ENCODE assay signal across 8 cellular contexts in the genomic region with DNA sequence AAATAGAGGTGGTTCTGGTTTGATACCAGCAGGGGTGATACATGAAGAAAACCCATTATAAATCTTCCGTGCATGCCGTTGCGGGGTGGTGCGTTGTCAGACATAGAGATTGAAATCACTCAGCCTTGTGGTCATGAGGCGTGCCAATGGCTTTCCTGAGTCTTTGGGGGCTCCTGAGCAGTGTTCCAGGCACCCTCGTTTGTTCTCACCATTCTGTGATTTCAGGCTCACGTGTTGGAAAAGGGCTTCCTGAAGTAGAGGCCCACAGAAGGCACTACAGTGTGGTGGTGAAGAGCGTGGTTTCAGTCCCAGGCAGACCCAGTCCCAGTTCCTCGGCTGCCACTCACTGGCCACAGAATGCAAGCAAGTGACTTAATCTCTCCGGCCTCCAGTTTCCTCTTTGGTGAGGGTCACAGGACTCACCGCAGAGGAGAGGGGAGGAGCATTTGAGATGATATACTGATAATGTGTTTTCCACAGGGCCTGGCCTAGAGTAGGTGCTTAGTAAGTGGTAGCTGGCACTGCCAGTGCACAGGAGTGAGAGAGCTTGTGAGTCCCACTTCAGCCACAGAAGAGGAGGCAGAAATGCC. TPM values are rescaled to one million over a fixed set of nuclear protein-coding genes. Genes with fewer than 3 reads are reported as not detected.
A peak's percentile ranks its signal among the peaks of the same experiment; 100 is the strongest.
DNase-seq lines count a peak whose midpoint lies in the region; ATAC-seq and TF ChIP-seq lines count a peak whose summit lies in the region.

No MANE protein-coding gene starts in this region.

- no peaks in the 10 kb centered on the region for H3K27me3 Mint-ChIP-seq in activated B cell treated with CpG ODN at 0.5 μM for 24 hours
- peaks cover 7% of the 10 kb centered on the region for H3K27me3 Mint-ChIP-seq in neural progenitor cell (ENCODE audit: insufficient read depth, low read depth)

- intact Hi-C loops in activated B cell treated with CpG ODN at 0.5 μM for 24 hours (cut with micrococcal nuclease), result loop anchor here (1.0 kb wide), 7 partner anchors 8 to 199 kb away; partner anchors contain the start of gene GLRX

- no peak for TF ChIP-seq CTCF in activated B cell treated with CpG ODN at 0.5 μM for 24 hours (IDR thresholded peaks at IDR 0.05)
- no peak for TF ChIP-seq CTCF in neural progenitor cell (IDR thresholded peaks at IDR 0.05)

- POLR2A ChIA-PET in activated B cell treated with CpG ODN at 0.5 μM for 24 hours (lab: Charles Lee), result interaction anchor here (0.7 to 2.3 kb wide), 9 partner anchors 8 to 196 kb away, joined by 3 to 11 read pairs (median 5); partner anchors contain the start of genes GLRX and RFESD
- POLR2A ChIA-PET in HEK293T (lab: Yijun Ruan, JAX), result interaction anchor here (0.9 to 1.6 kb wide), 3 partner anchors 8 to 196 kb away, joined by 4 to 9 read pairs (median 4); partner anchors contain the start of gene RFESD

- peaks cover 12% of the 10 kb centered on the region for H3K4me1 ChIP-seq in effector memory CD4-positive, alpha-beta T cell (ENCODE audit: control insufficient read depth, insufficient read depth, low read length, poor library complexity, severe bottlenecking)
- H3K4me1 ChIP-seq in neural progenitor cell, result no peaks in the 10 kb centered on the region

- no peaks in the 10 kb centered on the region for H3F3A ChIP-seq in neural progenitor cell (ENCODE audit: low read depth)

- no peak overlapping the region for H3K9ac ChIP-seq in neural progenitor cell

- H3K9me3 Mint-ChIP-seq in activated B cell treated with CpG ODN at 0.5 μM for 24 hours (no peaks in the 10 kb centered on the region), neural progenitor cell (no peaks in the 10 kb centered on the region)

- H3K36me3 Mint-ChIP-seq in activated B cell treated with CpG ODN at 0.5 μM for 24 hours (ENCODE audit: low read depth), result no peaks in the 10 kb centered on the region
- H3K36me3 Mint-ChIP-seq in neural progenitor cell, result no peaks in the 10 kb centered on the region

- H3K4me1 Mint-ChIP-seq in activated B cell treated with CpG ODN at 0.5 μM for 24 hours, result peaks cover 34% of the 10 kb centered on the region
- no peaks in the 10 kb centered on the region for H3K4me1 Mint-ChIP-seq in neural progenitor cell

- ATAC-seq in GM21717 (IDR thresholded peaks at IDR 0.05; ENCODE audit: unreplicated experiment) (peak; percentile 87), activated B cell treated with CpG ODN at 0.5 μM for 24 hours (ENCODE audit: low read depth) (peak; percentile 85)

- H4K20me1 ChIP-seq in neural progenitor cell (ENCODE audit: low read depth), result no peaks in the 10 kb centered on the region

- CTCF ChIA-PET in activated B cell treated with CpG ODN at 0.5 μM for 24 hours (lab: Charles Lee), result interaction anchor here (0.8 to 17.6 kb wide), 13 partner anchors 8 to 197 kb away, joined by 3 to 389 read pairs (median 5); partner anchors contain the start of genes GLRX and RFESD
- CTCF ChIA-PET in HEK293T (lab: Yijun Ruan, JAX), result interaction anchor here (0.6 to 1.0 kb wide), 4 partner anchors 58 to 179 kb away, joined by 3 to 4 read pairs (median 3); no protein-coding TSS in a partner anchor

- no peaks in the 10 kb centered on the region for H3K79me2 ChIP-seq in neural progenitor cell (ENCODE audit: low read depth)

- no peak overlapping the region for H2AFZ ChIP-seq in neural progenitor cell (replicated peaks)

- no peak overlapping the region for H3K4me2 ChIP-seq in neural progenitor cell

- peak overlapping the region; percentile 85 for H3K27ac Mint-ChIP-seq in activated B cell treated with CpG ODN at 0.5 μM for 24 hours
- H3K27ac Mint-ChIP-seq in neural progenitor cell, result no peak overlapping the region

- in situ Hi-C loops in KBM-7 (cut with MboI; ENCODE audit: low pct_unique_long_range_greater_than_20kb, low sequenced_read_pairs), result loop anchor here (25.0 kb wide), 1 partner anchor 181 kb away; no protein-coding TSS in a partner anchor

- H3K4me3 ChIP-seq in effector memory CD4-positive, alpha-beta T cell (ENCODE audit: insufficient read depth, low read depth, low read length, poor library complexity, severe bottlenecking), result no peak overlapping the region
- H3K4me3 ChIP-seq in neural progenitor cell, result no peak overlapping the region

- no peak overlapping the region for H3K27ac ChIP-seq in effector memory CD4-positive, alpha-beta T cell (ENCODE audit: insufficient read depth, low read length, poor library complexity, severe bottlenecking)
- no peak overlapping the region for H3K27ac ChIP-seq in neural progenitor cell

- peak; percentile 86 for DNase-seq in ELR (ENCODE audit: low read depth)
- peak; percentile 95 for DNase-seq in KBM-7
- DNase-seq in activated B cell treated with CpG ODN at 0.5 μM for 24 hours, result peak; percentile 48
- DNase-seq in effector memory CD4-positive, alpha-beta T cell, result peak; percentile 48 to 51 (median 49)
- peak; percentile 38 for DNase-seq in neural progenitor cell (ENCODE audit: low spot score)
- DNase-seq in HEK293T (ENCODE audit: extremely low spot score), result no peak
- DNase-seq in NCI-H748 treated with DMSO at 0.1 percent for 48 hours (lab: John Stamatoyannopoulos, UW), result no peak

- no peaks in the 10 kb centered on the region for H3K27me3 ChIP-seq in effector memory CD4-positive, alpha-beta T cell (replicated peaks; ENCODE audit: control insufficient read depth, insufficient read depth, low read length, poor library complexity, severe bottlenecking)
- H3K27me3 ChIP-seq in neural progenitor cell, result no peaks in the 10 kb centered on the region

- no peaks in the 10 kb centered on the region for H3K36me3 ChIP-seq in effector memory CD4-positive, alpha-beta T cell (ENCODE audit: control insufficient read depth, insufficient read depth, low read length)
- no peaks in the 10 kb centered on the region for H3K36me3 ChIP-seq in neural progenitor cell

- H3K4me3 Mint-ChIP-seq in activated B cell treated with CpG ODN at 0.5 μM for 24 hours, result peak overlapping the region; percentile 72
- H3K4me3 Mint-ChIP-seq in neural progenitor cell, result no peak overlapping the region

- no peaks in the 10 kb centered on the region for H3K9me3 ChIP-seq in effector memory CD4-positive, alpha-beta T cell (ENCODE audit: control insufficient read depth, low read length)
- H3K9me3 ChIP-seq in neural progenitor cell (ENCODE audit: low read depth), result no peaks in the 10 kb centered on the region

TF ChIP-seq in HEK293T, 16 proteins besides CTCF, POLR2A, EP300 and RAD21:
- TF ChIP-seq ELF4 (IDR thresholded peaks at IDR 0.05) (no peak), FOXK2 (IDR thresholded peaks at IDR 0.05) (no peak), SP1 (IDR thresholded peaks at IDR 0.05) (no peak), PKNOX1 (IDR thresholded peaks at IDR 0.05) (no peak), HDGF (IDR thresholded peaks at IDR 0.05; ENCODE audit: borderline replicate concordance) (no peak), FOXA1 (IDR thresholded peaks at IDR 0.05) (no peak), FOXM1 (IDR thresholded peaks at IDR 0.05; ENCODE audit: borderline replicate concordance) (no peak), TARDBP (IDR thresholded peaks at IDR 0.05) (no peak), CTBP1 (IDR thresholded peaks at IDR 0.05; ENCODE audit: borderline replicate concordance) (no peak), L3MBTL2 (conservative IDR thresholded peaks at IDR 0.05) (no peak), BHLHE40 (IDR thresholded peaks at IDR 0.05; ENCODE audit: borderline replicate concordance) (no peak), ARNT (IDR thresholded peaks at IDR 0.05) (no peak), LEF1 (IDR thresholded peaks at IDR 0.05; ENCODE audit: borderline replicate concordance) (no peak)

RNA-seq across cellular contexts. Expression of gene GLRX, which starts 20.5 kb away (rescaled TPM):
- total RNA-seq in activated B cell treated with CpG ODN at 0.5 μM for 24 hours, result 55.4 and 60.2 TPM in 2 replicates
- total RNA-seq in neural progenitor cell (ENCODE audit: low replicate concordance), result 15.1 and 21.0 TPM in 2 replicates

Comparison
In these comparisons a context has a peak if more than half of its experiments do, and no peak if none do; other contexts are left out.
1. DNase-seq: peak in ELR (single experiment), KBM-7 (single experiment), activated B cell treated with CpG ODN at 0.5 μM for 24 hours (single experiment), effector memory CD4-positive, alpha-beta T cell (3 of 3) and neural progenitor cell (single experiment); none in HEK293T (single experiment) and NCI-H748 treated with DMSO at 0.1 percent for 48 hours (single experiment).